14 cellular contexts compared by ENCODE assay signal in genomic region chr3:162130582-162130981, GRCh38.
DNase-seq lines count a peak whose midpoint lies in the region; ATAC-seq lines count a peak whose summit lies in the region.
"Had no signal": no experiment of that assay in that cellular context is flagged by ENCODE, and none has a peak within 500 bp of the region (broad histone marks: within the 10 kb centered on the region; RNA-seq: fewer than 3 reads in every experiment).

No MANE protein-coding gene starts in this region.

- no peak overlapping the region for H3K27ac ChIP-seq in neuronal stem cell (replicated peaks; ENCODE audit: low read length)
- H3K27ac ChIP-seq: A549, C4-2B had no signal

- H3K18ac ChIP-seq in neuronal stem cell (ENCODE audit: low read length): no peak overlapping the region

- H2BK5ac ChIP-seq in neuronal stem cell (ENCODE audit: low read length): no peak overlapping the region

- H4K8ac ChIP-seq in neuronal stem cell (ENCODE audit: low read depth, low read length): no peak overlapping the region

- H3K4me1 ChIP-seq in neuronal stem cell (ENCODE audit: control insufficient read depth in 2 of 2, insufficient read depth in 1 of 2, low read depth in 1 of 2, low read length in 2 of 2): no peaks in the 10 kb centered on the region
- H3K4me1 ChIP-seq: A549, BE2C had no signal

- no peak overlapping the region for H4K91ac ChIP-seq in neuronal stem cell (ENCODE audit: low read depth, low read length, poor library complexity)

- ATAC-seq in HG02973 (IDR thresholded peaks at IDR 0.05; ENCODE audit: unreplicated experiment): no peak
- ATAC-seq: A549, GM12878, GM23338 had no signal

- H3K9me3 ChIP-seq in neuronal stem cell (replicated peaks in 1 of 2; ENCODE audit: control insufficient read depth in 2 of 2, insufficient read depth in 1 of 2, low read depth in 1 of 2, low read length in 2 of 2): no peaks in the 10 kb centered on the region
- H3K9me3 ChIP-seq: A549, BE2C had no signal

- H3K9ac ChIP-seq in neuronal stem cell (ENCODE audit: low read depth, low read length, poor library complexity): no peak overlapping the region

- no peaks in the 10 kb centered on the region for H3K27me3 ChIP-seq in neuronal stem cell (ENCODE audit: control insufficient read depth in 3 of 3, insufficient read depth in 3 of 3, low read depth in 1 of 3, low read length in 3 of 3)
- H3K27me3 ChIP-seq: BE2C had no signal

- no peak overlapping the region for H3K4me3 ChIP-seq in neuronal stem cell (ENCODE audit: low read length in 2 of 2)
- H3K4me3 ChIP-seq: A549, GM12878, GM23338 had no signal

- H2BK120ac ChIP-seq in neuronal stem cell (ENCODE audit: low read depth, low read length): no peak overlapping the region

- no CpG with 5 or more reads among the region's 3 CpGs for WGBS in neuronal stem cell (ENCODE audit: extremely low coverage in 2 of 2, insufficient read length in 2 of 2, insufficient replicate concordance in 1 of 2), 2 donors

- DNase-seq in NCI-H146 (lab: John Stamatoyannopoulos, UW) (peak; percentile 93), NCI-H2081 (lab: John Stamatoyannopoulos, UW) (peak; percentile 55 to 79), NCI-H345 treated with DMSO at 0.1 percent for 48 hours (lab: John Stamatoyannopoulos, UW; ENCODE audit: unreplicated experiment) (peak; percentile 49), neuronal stem cell (ENCODE audit: low spot score) (no peak), NCI-H2171 (lab: John Stamatoyannopoulos, UW) (no peak)
- DNase-seq: BE2C; CD4-positive, alpha-beta memory T cell; DMS79; H7 had no signal

- H2AFZ ChIP-seq in neuronal stem cell (ENCODE audit: low read length): peak overlapping the region; percentile 62
- H2AFZ ChIP-seq: GM23338 had no signal

- no peak overlapping the region for H2BK15ac ChIP-seq in neuronal stem cell (ENCODE audit: low read length)

- no peak overlapping the region for H3K4ac ChIP-seq in neuronal stem cell (ENCODE audit: low read length)

- H3K14ac ChIP-seq in neuronal stem cell (ENCODE audit: low read length): no peak overlapping the region

- H3K4me2 ChIP-seq in neuronal stem cell (ENCODE audit: insufficient read depth, low read length, poor library complexity, severe bottlenecking): no peak overlapping the region
- H3K4me2 ChIP-seq: A549, GM23338 had no signal

- no peaks in the 10 kb centered on the region for H3K36me3 ChIP-seq in neuronal stem cell (replicated peaks in 1 of 2; ENCODE audit: control insufficient read depth in 2 of 2, insufficient read depth in 2 of 2, low read length in 2 of 2)
- H3K36me3 ChIP-seq: BE2C had no signal

- H2AK5ac ChIP-seq in neuronal stem cell (ENCODE audit: low read depth, low read length): no peak overlapping the region

- no peak overlapping the region for H2BK12ac ChIP-seq in neuronal stem cell (ENCODE audit: low read length)

- H3K79me1 ChIP-seq in neuronal stem cell (ENCODE audit: low read depth, low read length): no peaks in the 10 kb centered on the region

- H3K23ac ChIP-seq in neuronal stem cell (ENCODE audit: low read depth, low read length, poor library complexity): no peak overlapping the region

Comparison
In these comparisons a context has a peak if more than half of its experiments do, and no peak if none do; other contexts are left out.
1. DNase-seq: peak in NCI-H146 (single experiment), NCI-H2081 (2 of 2) and NCI-H345 treated with DMSO at 0.1 percent for 48 hours (single experiment); none in neuronal stem cell (single experiment) and NCI-H2171 (single experiment).